ENCODE assay signal across 1 cellular context in genomic region chr16:4618645-4619418, GRCh38.
A peak's percentile ranks its signal among the peaks of the same experiment; 100 is the strongest.
TF ChIP-seq lines count a peak whose summit lies in the region.

No MANE protein-coding gene starts in this region.

TF ChIP-seq in HepG2, 621 proteins besides CTCF, POLR2A, EP300 and RAD21 (continued from another document and continues in another):
- TF ChIP-seq ZNF407 (CRISPR knock-in tag; IDR thresholded peaks at IDR 0.05; ENCODE audit: not compliant biosample characterization) (no peak), MAF1 (CRISPR knock-in tag; IDR thresholded peaks at IDR 0.05; ENCODE audit: borderline replicate concordance) (no peak), DNMT1 (CRISPR knock-in tag; IDR thresholded peaks at IDR 0.05) (no peak), CSRNP2 (CRISPR knock-in tag; conservative IDR thresholded peaks at IDR 0.05; ENCODE audit: low read depth) (no peak), CREB3 (CRISPR knock-in tag; IDR thresholded peaks at IDR 0.05) (no peak), CENPT (CRISPR knock-in tag; IDR thresholded peaks at IDR 0.05; ENCODE audit: low read depth) (no peak), NFKB2 (CRISPR knock-in tag; IDR thresholded peaks at IDR 0.05; ENCODE audit: borderline replicate concordance) (peak; percentile 67; the same call in 1 of the 2 replicates), IRF1 (CRISPR knock-in tag; IDR thresholded peaks at IDR 0.05; ENCODE audit: low read depth) (no peak), ARNT (IDR thresholded peaks at IDR 0.05) (no peak), IRF2 (CRISPR knock-in tag; IDR thresholded peaks at IDR 0.05) (no peak), BCLAF1 (IDR thresholded peaks at IDR 0.05) (no peak), GLMP (CRISPR knock-in tag; IDR thresholded peaks at IDR 0.05; ENCODE audit: borderline replicate concordance) (no peak), NAIF1 (CRISPR knock-in tag; IDR thresholded peaks at IDR 0.05; ENCODE audit: borderline replicate concordance) (no peak), STAT6 (CRISPR knock-in tag; IDR thresholded peaks at IDR 0.05; ENCODE audit: borderline replicate concordance) (0 out of 2 replicates have a peak, but pooled peaks have one; percentile 41), FOSL1 (CRISPR knock-in tag; IDR thresholded peaks at IDR 0.05; ENCODE audit: borderline replicate concordance) (no peak), NCOA2 (CRISPR knock-in tag; IDR thresholded peaks at IDR 0.05) (no peak), PHF5A (CRISPR knock-in tag; IDR thresholded peaks at IDR 0.05; ENCODE audit: low read depth, unreplicated experiment) (peak; percentile 16), SRY (CRISPR knock-in tag; IDR thresholded peaks at IDR 0.05) (0 out of 2 replicates have a peak, but pooled peaks have one; percentile 47), BRD4 (CRISPR knock-in tag; IDR thresholded peaks at IDR 0.05) (0 out of 2 replicates have a peak, but pooled peaks have one; percentile 34), GATAD2A (CRISPR knock-in tag; IDR thresholded peaks at IDR 0.05) (peak; percentile 14; the same call in 1 of the 2 replicates), ZNF629 (CRISPR knock-in tag; conservative IDR thresholded peaks at IDR 0.05) (peak; percentile 50; the same call in 1 of the 2 replicates), MEIS2 (CRISPR knock-in tag; IDR thresholded peaks at IDR 0.05) (no peak; the same call in 1 of the 2 replicates), LCORL (IDR thresholded peaks at IDR 0.05) (no peak), LCORL (CRISPR knock-in tag; IDR thresholded peaks at IDR 0.05) (no peak; the same call in 1 of the 2 replicates), ZNF503 (CRISPR knock-in tag; IDR thresholded peaks at IDR 0.05) (no peak; the same call in 1 of the 2 replicates), TBP (CRISPR knock-in tag; IDR thresholded peaks at IDR 0.05) (0 out of 2 replicates have a peak, but pooled peaks have one; percentile 34)
